ENCODE assay signal across 1 cellular context in genomic region chr12:48966177-48966890, GRCh38.
TF ChIP-seq lines count a peak whose summit lies in the region.

No MANE protein-coding gene starts in this region.

TF ChIP-seq in GM23338, 12 proteins besides CTCF, POLR2A, EP300 and RAD21 (continued from another document):
- TF ChIP-seq ZNF462 (CRISPR knock-in tag; IDR thresholded peaks at IDR 0.05): no peak
